8 cellular contexts compared by ENCODE assay signal in the genomic region with DNA sequence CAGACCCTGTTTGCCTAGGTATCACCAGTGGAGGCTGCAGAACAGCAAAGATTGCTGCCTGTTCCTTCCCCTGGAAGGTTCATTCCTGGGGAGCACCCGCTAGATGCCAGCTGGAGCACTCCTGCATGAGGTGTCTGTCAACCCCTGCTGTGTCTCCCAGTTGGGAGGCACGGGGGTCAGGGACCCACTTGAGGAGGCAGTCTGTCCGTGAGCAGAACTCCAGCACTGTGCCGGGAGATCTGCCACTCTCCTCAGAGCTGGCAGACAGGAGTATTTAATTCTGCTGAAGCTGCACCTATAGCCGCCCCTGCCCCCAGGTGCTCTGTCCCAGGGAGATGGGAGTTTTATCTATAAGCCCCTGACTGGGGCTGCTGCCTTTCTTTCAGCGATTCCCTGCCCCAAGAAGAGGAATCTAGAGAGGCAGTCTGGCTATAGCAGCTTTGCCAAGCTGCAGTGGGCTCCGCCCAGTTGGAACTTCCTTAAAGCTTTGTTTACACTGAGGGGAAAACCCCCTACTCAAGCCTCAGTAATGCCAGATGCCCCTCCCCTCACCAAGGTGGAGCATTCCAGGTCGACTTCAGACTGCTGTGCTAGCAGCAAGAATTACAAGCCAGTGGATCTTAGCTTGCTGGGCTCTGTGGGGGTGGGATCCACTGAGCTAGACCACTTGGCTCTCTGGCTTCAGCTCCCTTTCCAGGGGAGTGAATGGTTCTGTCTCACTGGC.
DNase-seq lines count a peak whose midpoint lies in the region; ATAC-seq and TF ChIP-seq lines count a peak whose summit lies in the region.
"Not testable (repeated sequence)": the region's sequence is repeated elsewhere in the genome, so short reads cannot be mapped to it uniquely, and the experiment has no call there.

No MANE protein-coding gene starts in this region.

- H3K4me3 Mint-ChIP-seq in WTC11; stimulated activated naive B cell treated with anti-CD40 and anti-IgM and Interleukin-4, amounts not matched to agents 10 μg/mL and 1 μg/mL and 100 μg/mL, for 72 hours: not testable (repeated sequence)

- TF ChIP-seq CTCF in WTC11 (IDR thresholded peaks at IDR 0.05); lower lobe of right lung (IDR thresholded peaks at IDR 0.05): not testable (repeated sequence)

- peaks cover 33% of the 10 kb centered on the region for H3K36me3 Mint-ChIP-seq in WTC11
- H3K36me3 Mint-ChIP-seq in stimulated activated naive B cell treated with anti-CD40 and anti-IgM and Interleukin-4, amounts not matched to agents 10 μg/mL and 1 μg/mL and 100 μg/mL, for 72 hours, result not testable (repeated sequence)

- ATAC-seq in WTC11 (peak; percentile 100), esophagus mucosa (peak; percentile 50), lower lobe of right lung (peak; percentile 88 to 91)
- peak; percentile 45 to 48 for ATAC-seq in stimulated activated naive B cell treated with anti-CD40 and anti-IgM and Interleukin-4, amounts not matched to agents 10 μg/mL and 1 μg/mL and 100 μg/mL, for 72 hours (replicated peaks)

- intact Hi-C loops in lower lobe of right lung (cut with DNase I), result not testable (repeated sequence)

- H3K4me3 ChIP-seq in HUES6 (ENCODE audit: low read depth, low read length); lower lobe of right lung: not testable (repeated sequence)

- CTCF ChIA-PET in WTC11 (lab: Charles Lee), result interaction anchor here (0.8 to 1.5 kb wide), 3 partner anchors 17 to 704 kb away, joined by 3 read pairs; no protein-coding TSS in a partner anchor

- not testable (repeated sequence) for H3K9me3 ChIP-seq in HUES6 (ENCODE audit: control insufficient read depth, insufficient read depth, low read depth, low read length); lower lobe of right lung

- not testable (repeated sequence) for H3K27me3 Mint-ChIP-seq in WTC11 (ENCODE audit: low read depth); stimulated activated naive B cell treated with anti-CD40 and anti-IgM and Interleukin-4, amounts not matched to agents 10 μg/mL and 1 μg/mL and 100 μg/mL, for 72 hours

- H3K36me3 ChIP-seq in HUES6 (ENCODE audit: control insufficient read depth, insufficient read depth, low read length); lower lobe of right lung: not testable (repeated sequence)

- peak overlapping the region; percentile 48; the same call in 1 of the 2 replicates for H3K27ac Mint-ChIP-seq in WTC11
- H3K27ac Mint-ChIP-seq in stimulated activated naive B cell treated with anti-CD40 and anti-IgM and Interleukin-4, amounts not matched to agents 10 μg/mL and 1 μg/mL and 100 μg/mL, for 72 hours, result not testable (repeated sequence)

- POLR2A ChIA-PET in WTC11 (lab: Charles Lee), result interaction anchor here (0.6 kb wide), 1 partner anchor 1749 kb away, joined by 3 read pairs; no protein-coding TSS in a partner anchor

- H3K27me3 ChIP-seq in HUES6 (ENCODE audit: control insufficient read depth, insufficient read depth, low read length); lower lobe of right lung (ENCODE audit: low read depth): not testable (repeated sequence)

- H3K4me1 ChIP-seq in HUES6 (ENCODE audit: control insufficient read depth, insufficient read depth, low read length), result peaks cover 12% of the 10 kb centered on the region
- H3K4me1 ChIP-seq in lower lobe of right lung, result not testable (repeated sequence)

- DNase-seq in Daoy (ENCODE audit: low read depth) (peak; percentile 37), NCI-H82 (lab: John Stamatoyannopoulos, UW) (peak; percentile 47), WTC11 (ENCODE audit: low spot score) (peak; percentile 71), iPS-NIHi11 (ENCODE audit: low spot score) (peak; percentile 17), lower lobe of right lung (peak; percentile 70)
- DNase-seq in stimulated activated naive B cell treated with anti-CD40 and anti-IgM and Interleukin-4, amounts not matched to agents 10 μg/mL and 1 μg/mL and 100 μg/mL, for 72 hours, result not testable (repeated sequence)

- H3K27ac ChIP-seq in HUES6 (ENCODE audit: low read depth, low read length); lower lobe of right lung: not testable (repeated sequence)

- H3K9ac ChIP-seq in HUES6 (ENCODE audit: low read length), result peak overlapping the region; percentile 5

- H3K4me1 Mint-ChIP-seq in WTC11, result peaks cover 22% of the 10 kb centered on the region
- not testable (repeated sequence) for H3K4me1 Mint-ChIP-seq in stimulated activated naive B cell treated with anti-CD40 and anti-IgM and Interleukin-4, amounts not matched to agents 10 μg/mL and 1 μg/mL and 100 μg/mL, for 72 hours

- H3K9me3 Mint-ChIP-seq in WTC11, result peaks cover 36% of the 10 kb centered on the region
- H3K9me3 Mint-ChIP-seq in stimulated activated naive B cell treated with anti-CD40 and anti-IgM and Interleukin-4, amounts not matched to agents 10 μg/mL and 1 μg/mL and 100 μg/mL, for 72 hours, result not testable (repeated sequence)

TF ChIP-seq in WTC11, 78 proteins besides CTCF, POLR2A, EP300 and RAD21:
- TF ChIP-seq, protein P1, sequence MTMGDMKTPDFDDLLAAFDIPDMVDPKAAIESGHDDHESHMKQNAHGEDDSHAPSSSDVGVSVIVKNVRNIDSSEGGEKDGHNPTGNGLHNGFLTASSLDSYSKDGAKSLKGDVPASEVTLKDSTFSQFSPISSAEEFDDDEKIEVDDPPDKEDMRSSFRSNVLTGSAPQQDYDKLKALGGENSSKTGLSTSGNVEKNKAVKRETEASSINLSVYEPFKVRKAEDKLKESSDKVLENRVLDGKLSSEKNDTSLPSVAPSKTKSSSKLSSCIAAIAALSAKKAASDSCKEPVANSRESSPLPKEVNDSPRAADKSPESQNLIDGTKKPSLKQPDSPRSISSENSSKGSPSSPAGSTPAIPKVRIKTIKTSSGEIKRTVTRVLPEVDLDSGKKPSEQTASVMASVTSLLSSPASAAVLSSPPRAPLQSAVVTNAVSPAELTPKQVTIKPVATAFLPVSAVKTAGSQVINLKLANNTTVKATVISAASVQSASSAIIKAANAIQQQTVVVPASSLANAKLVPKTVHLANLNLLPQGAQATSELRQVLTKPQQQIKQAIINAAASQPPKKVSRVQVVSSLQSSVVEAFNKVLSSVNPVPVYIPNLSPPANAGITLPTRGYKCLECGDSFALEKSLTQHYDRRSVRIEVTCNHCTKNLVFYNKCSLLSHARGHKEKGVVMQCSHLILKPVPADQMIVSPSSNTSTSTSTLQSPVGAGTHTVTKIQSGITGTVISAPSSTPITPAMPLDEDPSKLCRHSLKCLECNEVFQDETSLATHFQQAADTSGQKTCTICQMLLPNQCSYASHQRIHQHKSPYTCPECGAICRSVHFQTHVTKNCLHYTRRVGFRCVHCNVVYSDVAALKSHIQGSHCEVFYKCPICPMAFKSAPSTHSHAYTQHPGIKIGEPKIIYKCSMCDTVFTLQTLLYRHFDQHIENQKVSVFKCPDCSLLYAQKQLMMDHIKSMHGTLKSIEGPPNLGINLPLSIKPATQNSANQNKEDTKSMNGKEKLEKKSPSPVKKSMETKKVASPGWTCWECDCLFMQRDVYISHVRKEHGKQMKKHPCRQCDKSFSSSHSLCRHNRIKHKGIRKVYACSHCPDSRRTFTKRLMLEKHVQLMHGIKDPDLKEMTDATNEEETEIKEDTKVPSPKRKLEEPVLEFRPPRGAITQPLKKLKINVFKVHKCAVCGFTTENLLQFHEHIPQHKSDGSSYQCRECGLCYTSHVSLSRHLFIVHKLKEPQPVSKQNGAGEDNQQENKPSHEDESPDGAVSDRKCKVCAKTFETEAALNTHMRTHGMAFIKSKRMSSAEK (CRISPR knock-in tag; IDR thresholded peaks at IDR 0.05; ENCODE audit: borderline replicate concordance), result 0 out of 2 replicates have a peak, but pooled peaks have one; percentile 25

Comparison
In these comparisons a context has a peak if more than half of its experiments do, and no peak if none do; other contexts are left out.
1. ATAC-seq: peak in every context shown above with its lines; median percentile 100 in WTC11; 90 in lower lobe of right lung; 50 in esophagus mucosa; 46 in stimulated activated naive B cell treated with anti-CD40 and anti-IgM and Interleukin-4, amounts not matched to agents 10 μg/mL and 1 μg/mL and 100 μg/mL, for 72 hours.